In the genomic region with DNA sequence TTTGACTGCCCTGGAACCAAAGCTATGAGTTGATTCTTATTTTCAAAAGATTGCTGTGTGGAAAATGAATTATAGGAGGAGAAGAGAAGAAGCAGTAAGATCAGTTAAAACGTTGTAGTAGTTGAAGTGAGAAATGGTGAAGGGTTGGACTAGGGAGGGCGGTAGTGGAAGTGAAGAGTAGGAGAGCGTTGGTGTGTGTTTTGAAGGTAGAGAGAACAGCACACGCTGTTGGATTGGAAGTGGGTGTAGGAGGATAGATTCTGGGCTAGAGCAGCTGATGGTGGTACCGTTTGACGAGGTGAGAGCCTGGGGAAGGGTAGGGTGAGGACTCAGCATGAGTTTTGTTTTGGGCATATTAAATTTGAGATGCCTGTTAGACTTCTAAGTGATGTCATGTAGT, we compare ENCODE assay signal across 37 cellular contexts.
"Had no signal": no experiment of that assay in that cellular context is flagged by ENCODE, and none has a peak within 500 bp of the region (broad histone marks: within the 10 kb centered on the region; RNA-seq: fewer than 3 reads in every experiment).

No MANE protein-coding gene starts in this region.

- DNase-seq: activated B cell treated with CpG ODN at 0.5 μM for 24 hours; activated CD4-positive, alpha-beta memory T cell treated with anti-CD3 and anti-CD28 coated beads for 36 hours; activated CD4-positive, alpha-beta T cell treated with anti-CD3 and anti-CD28 coated beads for 4 hours; activated CD4-positive, alpha-beta T cell treated with anti-CD3 and anti-CD28 coated beads, Interleukin-2, amount 10 ng/mL, durations not matched to agents 24 days and 14 days; activated CD4-positive, alpha-beta T cell treated with anti-CD3 and anti-CD28 coated beads, Interleukin-2, amount 50 U/mL, for 1 hour; activated CD4-positive, alpha-beta T cell treated with anti-CD3 and anti-CD28 coated beads, Interleukin-2, amount 50 U/mL, for 4 hours; activated CD4-positive, CD25-positive, alpha-beta regulatory T cell treated with anti-CD3 and anti-CD28 coated beads, Interleukin-2, amount 50 U/mL, for 72 hours; activated CD8-positive, alpha-beta memory T cell treated with anti-CD3 and anti-CD28 coated beads, Interleukin-2, amount 50 U/mL, for 4 hours; activated CD8-positive, alpha-beta T cell treated with anti-CD3 and anti-CD28 coated beads for 36 hours; activated effector memory CD4-positive, alpha-beta T cell treated with anti-CD3 and anti-CD28 coated beads, Interleukin-2, amount 50 U/mL, for 16 hours; activated gamma-delta T cell treated with Interleukin-2 at 50 U/mL for 16 hours; activated naive CD4-positive, alpha-beta T cell; activated naive CD4-positive, alpha-beta T cell treated with anti-CD3 and anti-CD28 coated beads for 36 hours; activated naive CD4-positive, alpha-beta T cell treated with anti-CD3 and anti-CD28 coated beads, Interleukin-2, amount 50 U/mL, for 16 hours; activated naive CD8-positive, alpha-beta T cell treated with anti-CD3 and anti-CD28 coated beads for 36 hours; activated T-cell treated with anti-CD3 and anti-CD28 coated beads for 4 hours; activated T-cell treated with anti-CD3 and anti-CD28 coated beads, Interleukin-2, amount 50 U/mL, for 1 hour; activated T-cell treated with anti-CD3 and anti-CD28 coated beads, Interleukin-2, amount 50 U/mL, for 4 hours; activated T-cell treated with anti-CD3 and anti-CD28 coated beads, Interleukin-2, amount 50 U/mL, for 72 hours; adrenal gland; amniotic stem cell; aorta; body of pancreas; brain microvascular endothelial cell; central memory CD4-positive, alpha-beta T cell; T-helper 1 cell; T-helper 2 cell; T-helper 9 cell had no signal

- H3K4me3 Mint-ChIP-seq: activated B cell treated with CpG ODN at 0.5 μM for 24 hours; activated CD4-positive, alpha-beta memory T cell treated with anti-CD3 and anti-CD28 coated beads for 36 hours; activated CD4-positive, alpha-beta T cell treated with anti-CD3 and anti-CD28 coated beads, Interleukin-2, amount 10 ng/mL, durations not matched to agents 24 days and 14 days; activated CD8-positive, alpha-beta T cell treated with anti-CD3 and anti-CD28 coated beads for 36 hours; activated naive CD4-positive, alpha-beta T cell treated with anti-CD3 and anti-CD28 coated beads for 36 hours; activated naive CD8-positive, alpha-beta T cell treated with anti-CD3 and anti-CD28 coated beads for 36 hours; activated T-cell treated with anti-CD3 and anti-CD28 coated beads, Interleukin-2, amount 50 U/mL, for 4 hours; activated T-cell treated with anti-CD3 and anti-CD28 coated beads, Interleukin-2, amount 50 U/mL, for 72 hours; activated T-helper 1 cell treated with anti-CD3 and anti-CD28 coated beads, Interleukin-12 subunit alpha, Interleukin-12 subunit beta, Interleukin-2, Interleukin-4 antibody, amounts not matched to agents 30 ng/mL and 10 ng/mL and 1 ng/mL, durations not matched to agents 14 hours and 24 hours and 36 hours; activated T-helper 17 cell treated with anti-CD3 and anti-CD28 coated beads, Interleukin-2, amount 50 U/mL, for 72 hours; T-helper 1 cell treated with Interleukin-12 subunit alpha and Interleukin-12 subunit beta and Interleukin-4 antibody, amounts not matched to agents 30 μg/mL and 1 μg/mL, for 36 hours; T-helper 2 cell treated with Interferon-gamma antibody and Interleukin-4, amounts not matched to agents 5 μg/mL and 100 μg/mL, for 36 hours had no signal

- H3K27me3 Mint-ChIP-seq: activated B cell treated with CpG ODN at 0.5 μM for 24 hours; activated CD4-positive, alpha-beta memory T cell treated with anti-CD3 and anti-CD28 coated beads for 36 hours; activated CD4-positive, alpha-beta T cell treated with anti-CD3 and anti-CD28 coated beads, Interleukin-2, amount 10 ng/mL, durations not matched to agents 24 days and 14 days; activated CD8-positive, alpha-beta T cell treated with anti-CD3 and anti-CD28 coated beads for 36 hours; activated naive CD8-positive, alpha-beta T cell treated with anti-CD3 and anti-CD28 coated beads for 36 hours; activated T-helper 17 cell treated with anti-CD3 and anti-CD28 coated beads, Interleukin-2, amount 50 U/mL, for 72 hours had no signal

- ATAC-seq: activated CD8-positive, alpha-beta T cell treated with anti-CD3 and anti-CD28 coated beads for 36 hours; activated naive CD4-positive, alpha-beta T cell treated with anti-CD3 and anti-CD28 coated beads, Interleukin-2, amount 50 U/mL, for 72 hours; activated T-cell treated with anti-CD3 and anti-CD28 coated beads, Interleukin-2, amount 50 U/mL, for 4 hours; activated T-cell treated with anti-CD3 and anti-CD28 coated beads, Interleukin-2, amount 50 U/mL, for 72 hours; activated T-helper 17 cell treated with anti-CD3 and anti-CD28 coated beads, Interleukin-2, amount 50 U/mL, for 72 hours; body of pancreas had no signal

- H3K9me3 ChIP-seq: adrenal gland, body of pancreas, breast epithelium had no signal

- H3K4me1 ChIP-seq: adrenal gland, breast epithelium had no signal

- H3K4me3 ChIP-seq: adrenal gland, body of pancreas, breast epithelium had no signal

- H3K4me1 Mint-ChIP-seq: activated T-helper 17 cell treated with anti-CD3 and anti-CD28 coated beads, Interleukin-2, amount 50 U/mL, for 72 hours had no signal

- H3K27ac Mint-ChIP-seq: activated B cell treated with CpG ODN at 0.5 μM for 24 hours; activated CD4-positive, alpha-beta memory T cell treated with anti-CD3 and anti-CD28 coated beads for 36 hours; activated CD4-positive, alpha-beta T cell treated with anti-CD3 and anti-CD28 coated beads, Interleukin-2, amount 10 ng/mL, durations not matched to agents 24 days and 14 days; activated CD8-positive, alpha-beta T cell treated with anti-CD3 and anti-CD28 coated beads for 36 hours; activated naive CD4-positive, alpha-beta T cell treated with anti-CD3 and anti-CD28 coated beads for 36 hours; activated naive CD4-positive, alpha-beta T cell treated with anti-CD3 and anti-CD28 coated beads, Interleukin-2, amount 50 U/mL, for 72 hours; activated naive CD8-positive, alpha-beta T cell treated with anti-CD3 and anti-CD28 coated beads for 36 hours; activated T-cell treated with anti-CD3 and anti-CD28 coated beads, Interleukin-2, amount 50 U/mL, for 72 hours; activated T-helper 1 cell treated with anti-CD3 and anti-CD28 coated beads, Interleukin-12 subunit alpha, Interleukin-12 subunit beta, Interleukin-2, Interleukin-4 antibody, amounts not matched to agents 30 ng/mL and 10 ng/mL and 1 ng/mL, durations not matched to agents 14 hours and 24 hours and 36 hours; activated T-helper 17 cell treated with anti-CD3 and anti-CD28 coated beads, Interleukin-2, amount 50 U/mL, for 72 hours; T-helper 1 cell treated with Interleukin-12 subunit alpha and Interleukin-12 subunit beta and Interleukin-4 antibody, amounts not matched to agents 30 μg/mL and 1 μg/mL, for 36 hours; T-helper 2 cell treated with Interferon-gamma antibody and Interleukin-4, amounts not matched to agents 5 μg/mL and 100 μg/mL, for 36 hours had no signal

- H3K27ac ChIP-seq: adrenal gland, body of pancreas, brain microvascular endothelial cell, breast epithelium, VCaP had no signal

- H3K27me3 ChIP-seq: adrenal gland, body of pancreas, brain microvascular endothelial cell, breast epithelium had no signal

- H3K36me3 ChIP-seq: breast epithelium had no signal

- FAIRE-seq: astrocyte, TTC549 had no signal

- H3K9me3 Mint-ChIP-seq: activated B cell treated with CpG ODN at 0.5 μM for 24 hours; activated CD4-positive, alpha-beta memory T cell treated with anti-CD3 and anti-CD28 coated beads for 36 hours; activated CD4-positive, alpha-beta T cell treated with anti-CD3 and anti-CD28 coated beads, Interleukin-2, amount 10 ng/mL, durations not matched to agents 24 days and 14 days; activated CD8-positive, alpha-beta T cell treated with anti-CD3 and anti-CD28 coated beads for 36 hours; activated naive CD4-positive, alpha-beta T cell treated with anti-CD3 and anti-CD28 coated beads for 36 hours; activated naive CD4-positive, alpha-beta T cell treated with anti-CD3 and anti-CD28 coated beads, Interleukin-2, amount 50 U/mL, for 72 hours; activated naive CD8-positive, alpha-beta T cell treated with anti-CD3 and anti-CD28 coated beads for 36 hours; activated T-cell treated with anti-CD3 and anti-CD28 coated beads, Interleukin-2, amount 50 U/mL, for 4 hours; activated T-cell treated with anti-CD3 and anti-CD28 coated beads, Interleukin-2, amount 50 U/mL, for 72 hours; activated T-helper 1 cell treated with anti-CD3 and anti-CD28 coated beads, Interleukin-12 subunit alpha, Interleukin-12 subunit beta, Interleukin-2, Interleukin-4 antibody, amounts not matched to agents 30 ng/mL and 10 ng/mL and 1 ng/mL, durations not matched to agents 14 hours and 24 hours and 36 hours; activated T-helper 17 cell treated with anti-CD3 and anti-CD28 coated beads, Interleukin-2, amount 50 U/mL, for 72 hours; T-helper 1 cell treated with Interleukin-12 subunit alpha and Interleukin-12 subunit beta and Interleukin-4 antibody, amounts not matched to agents 30 μg/mL and 1 μg/mL, for 36 hours; T-helper 2 cell treated with Interferon-gamma antibody and Interleukin-4, amounts not matched to agents 5 μg/mL and 100 μg/mL, for 36 hours had no signal
